Comparison of ENCODE assay signal across 14 cellular contexts in the genomic region with DNA sequence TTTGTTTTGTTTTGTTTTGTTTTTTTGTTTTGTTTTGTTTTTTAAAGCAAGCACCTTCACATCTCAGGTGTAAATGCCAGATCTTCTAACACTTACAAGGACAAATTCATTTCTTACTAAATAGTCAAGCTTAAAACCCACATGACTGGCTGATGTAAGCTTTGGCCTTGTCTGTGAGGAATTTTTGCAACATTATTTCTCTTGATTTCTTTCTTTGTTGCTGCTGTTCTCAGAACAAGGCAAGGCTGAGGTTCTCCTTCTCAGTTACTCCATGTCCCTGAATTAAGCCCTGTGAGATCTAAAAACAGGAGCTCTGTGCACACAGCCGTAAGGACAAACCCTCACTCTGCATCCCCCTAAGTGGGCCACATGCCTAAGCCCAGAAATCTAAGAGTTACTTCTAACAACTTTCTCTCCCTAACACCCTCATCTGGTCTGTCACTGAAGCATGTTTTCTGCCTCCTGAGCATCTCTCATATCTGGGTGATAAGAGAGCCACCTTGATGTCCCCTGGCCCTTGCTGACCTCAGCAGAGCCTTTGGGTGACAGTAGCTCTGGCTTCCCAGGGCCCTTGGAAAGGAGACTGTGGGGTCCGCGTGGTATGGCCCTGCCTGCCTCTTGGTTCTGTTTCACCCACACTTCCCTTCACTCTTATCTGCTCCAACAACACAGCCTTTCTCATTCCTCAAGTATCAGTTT.
DNase-seq lines count a peak whose midpoint lies in the region; ATAC-seq and TF ChIP-seq lines count a peak whose summit lies in the region.
"Had no signal": no experiment of that assay in that cellular context is flagged by ENCODE, and none has a peak within 500 bp of the region (broad histone marks: within the 10 kb centered on the region; RNA-seq: fewer than 3 reads in every experiment).

No MANE protein-coding gene starts in this region.

- H3K27ac Mint-ChIP-seq in WTC11, result 0 out of 2 replicates have a peak overlapping the region, but pooled peaks have one; percentile 35
- H3K27ac Mint-ChIP-seq: activated CD8-positive, alpha-beta T cell treated with anti-CD3 and anti-CD28 coated beads for 36 hours had no signal

- H3K27ac ChIP-seq in esophagus squamous epithelium (peak overlapping the region in 3 of 4 donors; percentile 68 to 80 (median 77)), lower lobe of right lung (peak overlapping the region; percentile 25), thoracic aorta (peak overlapping the region; percentile 62 to 70)
- H3K27ac ChIP-seq: BLaER1, psoas muscle had no signal

- DNase-seq in WTC11 (ENCODE audit: low spot score) (no peak), esophagus squamous epithelium (lab: John Stamatoyannopoulos, UW) (no peak), lower lobe of right lung (no peak), thoracic aorta (ENCODE audit: low spot score) (no peak), BE2C (no peak)
- DNase-seq in activated CD4-positive, alpha-beta T cell treated with anti-CD3 and anti-CD28 coated beads for 48 hours, result no peak
- DNase-seq: activated CD8-positive, alpha-beta T cell treated with anti-CD3 and anti-CD28 coated beads for 36 hours; activated effector memory CD4-positive, alpha-beta T cell treated with Interleukin-2 at 50 U/mL for 16 hours; effector CD8-positive, alpha-beta T cell; NCI-H2171 treated with DMSO at 0.1 percent for 48 hours; psoas muscle had no signal

- H3K4me3 Mint-ChIP-seq in WTC11, result no peak overlapping the region
- H3K4me3 Mint-ChIP-seq: activated CD8-positive, alpha-beta T cell treated with anti-CD3 and anti-CD28 coated beads for 36 hours had no signal

- no peak overlapping the region for H3K4me3 ChIP-seq in esophagus squamous epithelium
- H3K4me3 ChIP-seq in lower lobe of right lung, result no peak overlapping the region
- no peak overlapping the region for H3K4me3 ChIP-seq in thoracic aorta
- H3K4me3 ChIP-seq in BE2C (ENCODE audit: low read depth, low read length), result no peak overlapping the region
- H3K4me3 ChIP-seq: BLaER1, psoas muscle had no signal

- 0 out of 2 replicates have a peak, but pooled peaks cover 4% of the 10 kb centered on the region for H3K27me3 Mint-ChIP-seq in WTC11 (ENCODE audit: low read depth)
- H3K27me3 Mint-ChIP-seq: activated CD8-positive, alpha-beta T cell treated with anti-CD3 and anti-CD28 coated beads for 36 hours had no signal

- no peak for TF ChIP-seq CTCF in WTC11 (IDR thresholded peaks at IDR 0.05)
- no peak for TF ChIP-seq CTCF in esophagus squamous epithelium (IDR thresholded peaks at IDR 0.05)
- TF ChIP-seq CTCF in lower lobe of right lung (IDR thresholded peaks at IDR 0.05), result no peak
- TF ChIP-seq CTCF in thoracic aorta (IDR thresholded peaks at IDR 0.05), result no peak
- TF ChIP-seq CTCF in BE2C (IDR thresholded peaks at IDR 0.05; ENCODE audit: low read depth, low read length), result no peak

- ATAC-seq in WTC11 (no peak), lower lobe of right lung (no peak), thoracic aorta (ENCODE audit: insufficient number of reproducible peaks, low FRiP score, low read depth) (no peak), HG03520 (IDR thresholded peaks at IDR 0.05; ENCODE audit: unreplicated experiment) (no peak), GM19467 (IDR thresholded peaks at IDR 0.05; ENCODE audit: unreplicated experiment) (no peak)
- ATAC-seq: activated CD8-positive, alpha-beta T cell treated with anti-CD3 and anti-CD28 coated beads for 36 hours; psoas muscle had no signal

- peaks cover 34% of the 10 kb centered on the region for H3K36me3 Mint-ChIP-seq in WTC11

- WGBS in esophagus squamous epithelium, 2 donors, result 75 to 94% methylated on average over 3 of the region's 3 CpGs

- intact Hi-C loops in esophagus squamous epithelium (cut with DNase I), result no loop called here
- intact Hi-C loops in lower lobe of right lung (cut with DNase I), result no loop called here

- POLR2A ChIA-PET in WTC11 (lab: Charles Lee), result no interaction called here

- H3K9me3 ChIP-seq in esophagus squamous epithelium (peaks cover 0 to 3% (median 0%) of the 10 kb centered on the region in 3 donors), lower lobe of right lung (peaks cover 6% of the 10 kb centered on the region), thoracic aorta (no peaks in the 10 kb centered on the region), BE2C (no peaks in the 10 kb centered on the region)
- H3K9me3 ChIP-seq: psoas muscle had no signal

- H3K4me1 Mint-ChIP-seq in WTC11, result peaks cover 16% of the 10 kb centered on the region

- H3K36me3 ChIP-seq in esophagus squamous epithelium (no peaks in the 10 kb centered on the region), lower lobe of right lung (no peaks in the 10 kb centered on the region), thoracic aorta (no peaks in the 10 kb centered on the region), BE2C (no peaks in the 10 kb centered on the region)

- H3K9me3 Mint-ChIP-seq in WTC11, result peaks cover 44% of the 10 kb centered on the region

- no peak for TF ChIP-seq POLR2A in esophagus squamous epithelium (IDR thresholded peaks at IDR 0.05)

- CTCF ChIA-PET in WTC11 (lab: Charles Lee), result no interaction called here

- H3K27me3 ChIP-seq in esophagus squamous epithelium (no peaks in the 10 kb centered on the region), lower lobe of right lung (ENCODE audit: low read depth) (no peaks in the 10 kb centered on the region), thoracic aorta (replicated peaks; ENCODE audit: insufficient read depth) (no peaks in the 10 kb centered on the region), BE2C (no peaks in the 10 kb centered on the region)
- H3K27me3 ChIP-seq: BLaER1 had no signal

- H3K4me1 ChIP-seq in esophagus squamous epithelium (peaks cover 0 to 47% (median 29%) of the 10 kb centered on the region in 3 donors), lower lobe of right lung (peaks cover 30% of the 10 kb centered on the region), thoracic aorta (ENCODE audit: control insufficient read depth in 1 of 2, low read depth in 2 of 2) (peaks cover 30 to 51% of the 10 kb centered on the region in 2 donors), BE2C (no peaks in the 10 kb centered on the region; the same call in 1 of the 2 replicates)

TF ChIP-seq in WTC11, 78 proteins besides CTCF, POLR2A, EP300 and RAD21:
- TF ChIP-seq, protein P1, sequence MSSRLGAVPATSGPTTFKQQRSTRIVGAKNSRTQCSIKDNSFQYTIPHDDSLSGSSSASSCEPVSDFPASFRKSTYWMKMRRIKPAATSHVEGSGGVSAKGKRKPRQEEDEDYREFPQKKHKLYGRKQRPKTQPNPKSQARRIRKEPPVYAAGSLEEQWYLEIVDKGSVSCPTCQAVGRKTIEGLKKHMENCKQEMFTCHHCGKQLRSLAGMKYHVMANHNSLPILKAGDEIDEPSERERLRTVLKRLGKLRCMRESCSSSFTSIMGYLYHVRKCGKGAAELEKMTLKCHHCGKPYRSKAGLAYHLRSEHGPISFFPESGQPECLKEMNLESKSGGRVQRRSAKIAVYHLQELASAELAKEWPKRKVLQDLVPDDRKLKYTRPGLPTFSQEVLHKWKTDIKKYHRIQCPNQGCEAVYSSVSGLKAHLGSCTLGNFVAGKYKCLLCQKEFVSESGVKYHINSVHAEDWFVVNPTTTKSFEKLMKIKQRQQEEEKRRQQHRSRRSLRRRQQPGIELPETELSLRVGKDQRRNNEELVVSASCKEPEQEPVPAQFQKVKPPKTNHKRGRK (CRISPR knock-in tag; IDR thresholded peaks at IDR 0.05; ENCODE audit: borderline replicate concordance), result no peak
TF ChIP-seq in WTC11: peak in this region for 0.

Comparison
In these comparisons a context has a peak if more than half of its experiments do, and no peak if none do; other contexts are left out.
1. H3K27ac ChIP-seq: peak in every context shown above with its lines; median percentile 77 in esophagus squamous epithelium; 66 in thoracic aorta; 25 in lower lobe of right lung.